In genomic region chr20:20136313-20136712, GRCh38 we compare ENCODE assay signal across 37 cellular contexts.
"Had no signal": no experiment of that assay in that cellular context is flagged by ENCODE, and none has a peak within 500 bp of the region (broad histone marks: within the 10 kb centered on the region; RNA-seq: fewer than 3 reads in every experiment).

No MANE protein-coding gene starts in this region.

- H3K27ac Mint-ChIP-seq: activated B cell treated with CpG ODN at 0.5 μM for 24 hours; activated CD4-positive, alpha-beta memory T cell treated with anti-CD3 and anti-CD28 coated beads for 36 hours; activated CD4-positive, alpha-beta T cell treated with anti-CD3 and anti-CD28 coated beads, Interleukin-2, amount 10 ng/mL, durations not matched to agents 24 days and 14 days; activated CD8-positive, alpha-beta T cell treated with anti-CD3 and anti-CD28 coated beads for 36 hours; activated naive CD4-positive, alpha-beta T cell treated with anti-CD3 and anti-CD28 coated beads for 36 hours; activated naive CD4-positive, alpha-beta T cell treated with anti-CD3 and anti-CD28 coated beads, Interleukin-2, amount 50 U/mL, for 72 hours; activated naive CD8-positive, alpha-beta T cell treated with anti-CD3 and anti-CD28 coated beads for 36 hours; activated T-cell treated with anti-CD3 and anti-CD28 coated beads, Interleukin-2, amount 50 U/mL, for 72 hours; activated T-helper 1 cell treated with anti-CD3 and anti-CD28 coated beads, Interleukin-12 subunit alpha, Interleukin-12 subunit beta, Interleukin-2, Interleukin-4 antibody, amounts not matched to agents 30 ng/mL and 10 ng/mL and 1 ng/mL, durations not matched to agents 14 hours and 24 hours and 36 hours; activated T-helper 17 cell treated with anti-CD3 and anti-CD28 coated beads, Interleukin-2, amount 50 U/mL, for 72 hours; T-helper 1 cell treated with Interleukin-12 subunit alpha and Interleukin-12 subunit beta and Interleukin-4 antibody, amounts not matched to agents 30 μg/mL and 1 μg/mL, for 36 hours; T-helper 2 cell treated with Interferon-gamma antibody and Interleukin-4, amounts not matched to agents 5 μg/mL and 100 μg/mL, for 36 hours had no signal

- H3K9me3 Mint-ChIP-seq: activated B cell treated with CpG ODN at 0.5 μM for 24 hours; activated CD4-positive, alpha-beta T cell treated with anti-CD3 and anti-CD28 coated beads, Interleukin-2, amount 10 ng/mL, durations not matched to agents 24 days and 14 days; activated naive CD4-positive, alpha-beta T cell treated with anti-CD3 and anti-CD28 coated beads for 36 hours; activated T-helper 1 cell treated with anti-CD3 and anti-CD28 coated beads, Interleukin-12 subunit alpha, Interleukin-12 subunit beta, Interleukin-2, Interleukin-4 antibody, amounts not matched to agents 30 ng/mL and 10 ng/mL and 1 ng/mL, durations not matched to agents 14 hours and 24 hours and 36 hours; T-helper 1 cell treated with Interleukin-12 subunit alpha and Interleukin-12 subunit beta and Interleukin-4 antibody, amounts not matched to agents 30 μg/mL and 1 μg/mL, for 36 hours; T-helper 2 cell treated with Interferon-gamma antibody and Interleukin-4, amounts not matched to agents 5 μg/mL and 100 μg/mL, for 36 hours had no signal

- FAIRE-seq: astrocyte, TTC549 had no signal

- H3K4me1 ChIP-seq: adrenal gland, body of pancreas, breast epithelium had no signal

- H3K27me3 ChIP-seq: adrenal gland, body of pancreas, brain microvascular endothelial cell, breast epithelium had no signal

- H3K4me1 Mint-ChIP-seq: activated B cell treated with CpG ODN at 0.5 μM for 24 hours; activated CD4-positive, alpha-beta T cell treated with anti-CD3 and anti-CD28 coated beads, Interleukin-2, amount 10 ng/mL, durations not matched to agents 24 days and 14 days; activated naive CD8-positive, alpha-beta T cell treated with anti-CD3 and anti-CD28 coated beads for 36 hours; activated T-helper 17 cell treated with anti-CD3 and anti-CD28 coated beads, Interleukin-2, amount 50 U/mL, for 72 hours had no signal

- H3K9me3 ChIP-seq: body of pancreas had no signal

- ATAC-seq: activated CD8-positive, alpha-beta T cell treated with anti-CD3 and anti-CD28 coated beads for 36 hours; activated naive CD4-positive, alpha-beta T cell treated with anti-CD3 and anti-CD28 coated beads, Interleukin-2, amount 50 U/mL, for 72 hours; activated T-cell treated with anti-CD3 and anti-CD28 coated beads, Interleukin-2, amount 50 U/mL, for 4 hours; activated T-cell treated with anti-CD3 and anti-CD28 coated beads, Interleukin-2, amount 50 U/mL, for 72 hours; activated T-helper 17 cell treated with anti-CD3 and anti-CD28 coated beads, Interleukin-2, amount 50 U/mL, for 72 hours; body of pancreas had no signal

- H3K27me3 Mint-ChIP-seq: activated CD4-positive, alpha-beta memory T cell treated with anti-CD3 and anti-CD28 coated beads for 36 hours; activated CD4-positive, alpha-beta T cell treated with anti-CD3 and anti-CD28 coated beads, Interleukin-2, amount 10 ng/mL, durations not matched to agents 24 days and 14 days had no signal

- H3K27ac ChIP-seq: adrenal gland, body of pancreas, brain microvascular endothelial cell, breast epithelium, VCaP had no signal

- DNase-seq: activated B cell treated with CpG ODN at 0.5 μM for 24 hours; activated CD4-positive, alpha-beta memory T cell treated with anti-CD3 and anti-CD28 coated beads for 36 hours; activated CD4-positive, alpha-beta T cell treated with anti-CD3 and anti-CD28 coated beads for 4 hours; activated CD4-positive, alpha-beta T cell treated with anti-CD3 and anti-CD28 coated beads, Interleukin-2, amount 10 ng/mL, durations not matched to agents 24 days and 14 days; activated CD4-positive, alpha-beta T cell treated with anti-CD3 and anti-CD28 coated beads, Interleukin-2, amount 50 U/mL, for 1 hour; activated CD4-positive, alpha-beta T cell treated with anti-CD3 and anti-CD28 coated beads, Interleukin-2, amount 50 U/mL, for 4 hours; activated CD4-positive, CD25-positive, alpha-beta regulatory T cell treated with anti-CD3 and anti-CD28 coated beads, Interleukin-2, amount 50 U/mL, for 72 hours; activated CD8-positive, alpha-beta memory T cell treated with anti-CD3 and anti-CD28 coated beads, Interleukin-2, amount 50 U/mL, for 4 hours; activated CD8-positive, alpha-beta T cell treated with anti-CD3 and anti-CD28 coated beads for 36 hours; activated effector memory CD4-positive, alpha-beta T cell treated with anti-CD3 and anti-CD28 coated beads, Interleukin-2, amount 50 U/mL, for 16 hours; activated gamma-delta T cell treated with Interleukin-2 at 50 U/mL for 16 hours; activated naive CD4-positive, alpha-beta T cell; activated naive CD4-positive, alpha-beta T cell treated with anti-CD3 and anti-CD28 coated beads for 36 hours; activated naive CD4-positive, alpha-beta T cell treated with anti-CD3 and anti-CD28 coated beads, Interleukin-2, amount 50 U/mL, for 16 hours; activated naive CD8-positive, alpha-beta T cell treated with anti-CD3 and anti-CD28 coated beads for 36 hours; activated T-cell treated with anti-CD3 and anti-CD28 coated beads for 4 hours; activated T-cell treated with anti-CD3 and anti-CD28 coated beads, Interleukin-2, amount 50 U/mL, for 1 hour; activated T-cell treated with anti-CD3 and anti-CD28 coated beads, Interleukin-2, amount 50 U/mL, for 4 hours; activated T-cell treated with anti-CD3 and anti-CD28 coated beads, Interleukin-2, amount 50 U/mL, for 72 hours; adrenal gland; amniotic stem cell; aorta; body of pancreas; brain microvascular endothelial cell; central memory CD4-positive, alpha-beta T cell; T-helper 1 cell; T-helper 2 cell; T-helper 9 cell had no signal

- H3K4me3 ChIP-seq: adrenal gland, body of pancreas, breast epithelium had no signal

- H3K36me3 Mint-ChIP-seq: activated CD4-positive, alpha-beta memory T cell treated with anti-CD3 and anti-CD28 coated beads for 36 hours; activated naive CD8-positive, alpha-beta T cell treated with anti-CD3 and anti-CD28 coated beads for 36 hours had no signal

- H3K4me3 Mint-ChIP-seq: activated B cell treated with CpG ODN at 0.5 μM for 24 hours; activated CD4-positive, alpha-beta memory T cell treated with anti-CD3 and anti-CD28 coated beads for 36 hours; activated CD4-positive, alpha-beta T cell treated with anti-CD3 and anti-CD28 coated beads, Interleukin-2, amount 10 ng/mL, durations not matched to agents 24 days and 14 days; activated CD8-positive, alpha-beta T cell treated with anti-CD3 and anti-CD28 coated beads for 36 hours; activated naive CD4-positive, alpha-beta T cell treated with anti-CD3 and anti-CD28 coated beads for 36 hours; activated naive CD8-positive, alpha-beta T cell treated with anti-CD3 and anti-CD28 coated beads for 36 hours; activated T-cell treated with anti-CD3 and anti-CD28 coated beads, Interleukin-2, amount 50 U/mL, for 4 hours; activated T-cell treated with anti-CD3 and anti-CD28 coated beads, Interleukin-2, amount 50 U/mL, for 72 hours; activated T-helper 1 cell treated with anti-CD3 and anti-CD28 coated beads, Interleukin-12 subunit alpha, Interleukin-12 subunit beta, Interleukin-2, Interleukin-4 antibody, amounts not matched to agents 30 ng/mL and 10 ng/mL and 1 ng/mL, durations not matched to agents 14 hours and 24 hours and 36 hours; activated T-helper 17 cell treated with anti-CD3 and anti-CD28 coated beads, Interleukin-2, amount 50 U/mL, for 72 hours; T-helper 1 cell treated with Interleukin-12 subunit alpha and Interleukin-12 subunit beta and Interleukin-4 antibody, amounts not matched to agents 30 μg/mL and 1 μg/mL, for 36 hours; T-helper 2 cell treated with Interferon-gamma antibody and Interleukin-4, amounts not matched to agents 5 μg/mL and 100 μg/mL, for 36 hours had no signal

- H3K36me3 ChIP-seq: adrenal gland, brain microvascular endothelial cell, breast epithelium had no signal
